In the genomic region with DNA sequence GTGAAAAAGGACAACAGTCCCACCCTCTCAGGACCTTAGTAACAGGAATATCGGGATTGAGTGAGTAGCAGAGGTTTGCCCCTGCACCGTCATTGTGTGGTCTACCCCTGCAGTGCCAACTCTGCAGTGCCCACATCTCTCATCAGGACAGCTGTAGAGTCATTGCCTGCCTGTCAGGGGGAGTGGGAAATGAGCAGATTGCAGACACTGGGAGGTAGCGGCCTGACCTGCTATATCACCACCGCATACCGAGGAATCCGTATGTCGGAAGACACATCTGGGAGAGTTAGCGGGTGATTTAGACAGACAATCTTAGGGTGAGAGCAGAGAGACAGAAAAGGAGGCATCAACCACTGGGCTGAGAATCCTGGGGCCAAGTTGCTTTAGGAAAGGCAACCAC, we compare ENCODE assay signal across 5 cellular contexts.
"Had no signal": no experiment of that assay in that cellular context is flagged by ENCODE, and none has a peak within 500 bp of the region (broad histone marks: within the 10 kb centered on the region; RNA-seq: fewer than 3 reads in every experiment).

No MANE protein-coding gene starts in this region.

- H3K4me1 Mint-ChIP-seq: IgD-negative memory B cell had no signal

- DNase-seq: H7, HCEC 1CT had no signal

- H3K4me2 ChIP-seq: GM23338 had no signal

- H3K4me3 ChIP-seq: GM23338 had no signal

- H3K9me3 Mint-ChIP-seq: GM23338, IgD-negative memory B cell had no signal

- FAIRE-seq: HTR-8/SVneo had no signal

- ATAC-seq: GM23338 had no signal

- H2AFZ ChIP-seq: GM23338 had no signal

- H3K27ac Mint-ChIP-seq: GM23338, IgD-negative memory B cell had no signal

- H3K4me3 Mint-ChIP-seq: GM23338, IgD-negative memory B cell had no signal
